In the genomic region with DNA sequence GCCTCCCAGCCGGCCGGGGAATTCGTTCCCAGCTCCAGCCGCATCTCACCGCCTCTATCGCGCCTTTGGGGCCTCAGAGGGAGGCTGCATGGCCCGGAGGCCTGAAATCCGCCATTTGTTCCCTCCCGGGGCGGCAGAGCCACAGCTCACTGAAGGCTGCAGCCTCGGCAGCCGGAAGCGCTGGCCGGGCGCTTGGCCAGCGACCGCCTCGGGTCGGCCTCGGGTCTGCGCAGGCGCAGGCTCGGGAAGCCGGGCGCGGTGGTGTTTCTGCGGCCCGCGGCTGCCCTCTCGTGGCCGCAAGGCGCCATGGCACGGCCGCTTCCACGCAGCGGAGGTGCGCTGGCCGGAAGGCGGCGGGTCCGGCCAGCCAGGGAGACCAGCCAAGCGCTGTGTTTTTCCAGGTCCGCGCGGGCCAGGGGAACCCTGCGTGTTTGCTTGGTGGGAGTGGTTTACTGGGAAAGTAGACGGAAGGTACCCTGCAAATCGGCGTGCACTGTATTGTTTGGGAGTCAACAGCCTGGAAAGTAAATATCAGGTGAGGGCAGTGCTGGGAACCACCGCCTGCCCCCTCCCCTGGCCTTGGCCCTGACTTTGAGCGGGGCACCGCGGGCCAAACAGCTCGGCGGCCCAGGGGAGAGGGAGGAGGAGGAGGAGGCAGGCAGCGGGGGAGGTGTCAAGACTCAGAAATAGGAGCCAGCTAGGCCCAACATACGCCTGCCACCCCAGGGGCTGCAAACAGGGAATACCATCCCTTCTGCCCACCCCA, we compare ENCODE assay signal across 1 cellular context.
TF ChIP-seq lines count a peak whose summit lies in the region.

No MANE protein-coding gene starts in this region.

TF ChIP-seq in K562, 482 proteins besides CTCF, POLR2A, EP300 and RAD21 (continued from another document and continues in another):
- TF ChIP-seq, protein P1, sequence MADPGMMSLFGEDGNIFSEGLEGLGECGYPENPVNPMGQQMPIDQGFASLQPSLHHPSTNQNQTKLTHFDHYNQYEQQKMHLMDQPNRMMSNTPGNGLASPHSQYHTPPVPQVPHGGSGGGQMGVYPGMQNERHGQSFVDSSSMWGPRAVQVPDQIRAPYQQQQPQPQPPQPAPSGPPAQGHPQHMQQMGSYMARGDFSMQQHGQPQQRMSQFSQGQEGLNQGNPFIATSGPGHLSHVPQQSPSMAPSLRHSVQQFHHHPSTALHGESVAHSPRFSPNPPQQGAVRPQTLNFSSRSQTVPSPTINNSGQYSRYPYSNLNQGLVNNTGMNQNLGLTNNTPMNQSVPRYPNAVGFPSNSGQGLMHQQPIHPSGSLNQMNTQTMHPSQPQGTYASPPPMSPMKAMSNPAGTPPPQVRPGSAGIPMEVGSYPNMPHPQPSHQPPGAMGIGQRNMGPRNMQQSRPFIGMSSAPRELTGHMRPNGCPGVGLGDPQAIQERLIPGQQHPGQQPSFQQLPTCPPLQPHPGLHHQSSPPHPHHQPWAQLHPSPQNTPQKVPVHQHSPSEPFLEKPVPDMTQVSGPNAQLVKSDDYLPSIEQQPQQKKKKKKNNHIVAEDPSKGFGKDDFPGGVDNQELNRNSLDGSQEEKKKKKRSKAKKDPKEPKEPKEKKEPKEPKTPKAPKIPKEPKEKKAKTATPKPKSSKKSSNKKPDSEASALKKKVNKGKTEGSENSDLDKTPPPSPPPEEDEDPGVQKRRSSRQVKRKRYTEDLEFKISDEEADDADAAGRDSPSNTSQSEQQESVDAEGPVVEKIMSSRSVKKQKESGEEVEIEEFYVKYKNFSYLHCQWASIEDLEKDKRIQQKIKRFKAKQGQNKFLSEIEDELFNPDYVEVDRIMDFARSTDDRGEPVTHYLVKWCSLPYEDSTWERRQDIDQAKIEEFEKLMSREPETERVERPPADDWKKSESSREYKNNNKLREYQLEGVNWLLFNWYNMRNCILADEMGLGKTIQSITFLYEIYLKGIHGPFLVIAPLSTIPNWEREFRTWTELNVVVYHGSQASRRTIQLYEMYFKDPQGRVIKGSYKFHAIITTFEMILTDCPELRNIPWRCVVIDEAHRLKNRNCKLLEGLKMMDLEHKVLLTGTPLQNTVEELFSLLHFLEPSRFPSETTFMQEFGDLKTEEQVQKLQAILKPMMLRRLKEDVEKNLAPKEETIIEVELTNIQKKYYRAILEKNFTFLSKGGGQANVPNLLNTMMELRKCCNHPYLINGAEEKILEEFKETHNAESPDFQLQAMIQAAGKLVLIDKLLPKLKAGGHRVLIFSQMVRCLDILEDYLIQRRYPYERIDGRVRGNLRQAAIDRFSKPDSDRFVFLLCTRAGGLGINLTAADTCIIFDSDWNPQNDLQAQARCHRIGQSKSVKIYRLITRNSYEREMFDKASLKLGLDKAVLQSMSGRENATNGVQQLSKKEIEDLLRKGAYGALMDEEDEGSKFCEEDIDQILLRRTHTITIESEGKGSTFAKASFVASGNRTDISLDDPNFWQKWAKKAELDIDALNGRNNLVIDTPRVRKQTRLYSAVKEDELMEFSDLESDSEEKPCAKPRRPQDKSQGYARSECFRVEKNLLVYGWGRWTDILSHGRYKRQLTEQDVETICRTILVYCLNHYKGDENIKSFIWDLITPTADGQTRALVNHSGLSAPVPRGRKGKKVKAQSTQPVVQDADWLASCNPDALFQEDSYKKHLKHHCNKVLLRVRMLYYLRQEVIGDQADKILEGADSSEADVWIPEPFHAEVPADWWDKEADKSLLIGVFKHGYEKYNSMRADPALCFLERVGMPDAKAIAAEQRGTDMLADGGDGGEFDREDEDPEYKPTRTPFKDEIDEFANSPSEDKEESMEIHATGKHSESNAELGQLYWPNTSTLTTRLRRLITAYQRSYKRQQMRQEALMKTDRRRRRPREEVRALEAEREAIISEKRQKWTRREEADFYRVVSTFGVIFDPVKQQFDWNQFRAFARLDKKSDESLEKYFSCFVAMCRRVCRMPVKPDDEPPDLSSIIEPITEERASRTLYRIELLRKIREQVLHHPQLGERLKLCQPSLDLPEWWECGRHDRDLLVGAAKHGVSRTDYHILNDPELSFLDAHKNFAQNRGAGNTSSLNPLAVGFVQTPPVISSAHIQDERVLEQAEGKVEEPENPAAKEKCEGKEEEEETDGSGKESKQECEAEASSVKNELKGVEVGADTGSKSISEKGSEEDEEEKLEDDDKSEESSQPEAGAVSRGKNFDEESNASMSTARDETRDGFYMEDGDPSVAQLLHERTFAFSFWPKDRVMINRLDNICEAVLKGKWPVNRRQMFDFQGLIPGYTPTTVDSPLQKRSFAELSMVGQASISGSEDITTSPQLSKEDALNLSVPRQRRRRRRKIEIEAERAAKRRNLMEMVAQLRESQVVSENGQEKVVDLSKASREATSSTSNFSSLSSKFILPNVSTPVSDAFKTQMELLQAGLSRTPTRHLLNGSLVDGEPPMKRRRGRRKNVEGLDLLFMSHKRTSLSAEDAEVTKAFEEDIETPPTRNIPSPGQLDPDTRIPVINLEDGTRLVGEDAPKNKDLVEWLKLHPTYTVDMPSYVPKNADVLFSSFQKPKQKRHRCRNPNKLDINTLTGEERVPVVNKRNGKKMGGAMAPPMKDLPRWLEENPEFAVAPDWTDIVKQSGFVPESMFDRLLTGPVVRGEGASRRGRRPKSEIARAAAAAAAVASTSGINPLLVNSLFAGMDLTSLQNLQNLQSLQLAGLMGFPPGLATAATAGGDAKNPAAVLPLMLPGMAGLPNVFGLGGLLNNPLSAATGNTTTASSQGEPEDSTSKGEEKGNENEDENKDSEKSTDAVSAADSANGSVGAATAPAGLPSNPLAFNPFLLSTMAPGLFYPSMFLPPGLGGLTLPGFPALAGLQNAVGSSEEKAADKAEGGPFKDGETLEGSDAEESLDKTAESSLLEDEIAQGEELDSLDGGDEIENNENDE (IDR thresholded peaks at IDR 0.05; ENCODE audit: low read depth, low read length), result no peak
- TF ChIP-seq RBM25 (IDR thresholded peaks at IDR 0.05; ENCODE audit: low read depth, low read length, severe bottlenecking) (peak; percentile 65), NFATC3 (IDR thresholded peaks at IDR 0.05) (no peak), ATF7 (IDR thresholded peaks at IDR 0.05) (peak; percentile 81), ARID2 (IDR thresholded peaks at IDR 0.05) (peak; percentile 56; the same call in 1 of the 2 replicates), POLR2H (tag; IDR thresholded peaks at IDR 0.05; ENCODE audit: low read depth) (no peak), POU5F1 (IDR thresholded peaks at IDR 0.05; ENCODE audit: borderline replicate concordance, low read depth, low read length, partially characterized antibody) (peak; percentile 73), NFYB (IDR thresholded peaks at IDR 0.05; ENCODE audit: extremely low read depth, insufficient read length) (no peak), L3MBTL2 (IDR thresholded peaks at IDR 0.05) (peak; percentile 86), ZNF699 (CRISPR knock-in tag; IDR thresholded peaks at IDR 0.05; ENCODE audit: insufficient replicate concordance) (no peak), CTBP1 (IDR thresholded peaks at IDR 0.05; ENCODE audit: borderline replicate concordance) (peak; percentile 92)
- TF ChIP-seq, protein P2, sequence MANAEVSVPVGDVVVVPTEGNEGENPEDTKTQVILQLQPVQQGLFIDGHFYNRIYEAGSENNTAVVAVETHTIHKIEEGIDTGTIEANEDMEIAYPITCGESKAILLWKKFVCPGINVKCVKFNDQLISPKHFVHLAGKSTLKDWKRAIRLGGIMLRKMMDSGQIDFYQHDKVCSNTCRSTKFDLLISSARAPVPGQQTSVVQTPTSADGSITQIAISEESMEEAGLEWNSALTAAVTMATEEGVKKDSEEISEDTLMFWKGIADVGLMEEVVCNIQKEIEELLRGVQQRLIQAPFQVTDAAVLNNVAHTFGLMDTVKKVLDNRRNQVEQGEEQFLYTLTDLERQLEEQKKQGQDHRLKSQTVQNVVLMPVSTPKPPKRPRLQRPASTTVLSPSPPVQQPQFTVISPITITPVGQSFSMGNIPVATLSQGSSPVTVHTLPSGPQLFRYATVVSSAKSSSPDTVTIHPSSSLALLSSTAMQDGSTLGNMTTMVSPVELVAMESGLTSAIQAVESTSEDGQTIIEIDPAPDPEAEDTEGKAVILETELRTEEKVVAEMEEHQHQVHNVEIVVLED (CRISPR knock-in tag; IDR thresholded peaks at IDR 0.05), result 0 out of 2 replicates have a peak, but pooled peaks have one; percentile 12
- TF ChIP-seq, protein P3, sequence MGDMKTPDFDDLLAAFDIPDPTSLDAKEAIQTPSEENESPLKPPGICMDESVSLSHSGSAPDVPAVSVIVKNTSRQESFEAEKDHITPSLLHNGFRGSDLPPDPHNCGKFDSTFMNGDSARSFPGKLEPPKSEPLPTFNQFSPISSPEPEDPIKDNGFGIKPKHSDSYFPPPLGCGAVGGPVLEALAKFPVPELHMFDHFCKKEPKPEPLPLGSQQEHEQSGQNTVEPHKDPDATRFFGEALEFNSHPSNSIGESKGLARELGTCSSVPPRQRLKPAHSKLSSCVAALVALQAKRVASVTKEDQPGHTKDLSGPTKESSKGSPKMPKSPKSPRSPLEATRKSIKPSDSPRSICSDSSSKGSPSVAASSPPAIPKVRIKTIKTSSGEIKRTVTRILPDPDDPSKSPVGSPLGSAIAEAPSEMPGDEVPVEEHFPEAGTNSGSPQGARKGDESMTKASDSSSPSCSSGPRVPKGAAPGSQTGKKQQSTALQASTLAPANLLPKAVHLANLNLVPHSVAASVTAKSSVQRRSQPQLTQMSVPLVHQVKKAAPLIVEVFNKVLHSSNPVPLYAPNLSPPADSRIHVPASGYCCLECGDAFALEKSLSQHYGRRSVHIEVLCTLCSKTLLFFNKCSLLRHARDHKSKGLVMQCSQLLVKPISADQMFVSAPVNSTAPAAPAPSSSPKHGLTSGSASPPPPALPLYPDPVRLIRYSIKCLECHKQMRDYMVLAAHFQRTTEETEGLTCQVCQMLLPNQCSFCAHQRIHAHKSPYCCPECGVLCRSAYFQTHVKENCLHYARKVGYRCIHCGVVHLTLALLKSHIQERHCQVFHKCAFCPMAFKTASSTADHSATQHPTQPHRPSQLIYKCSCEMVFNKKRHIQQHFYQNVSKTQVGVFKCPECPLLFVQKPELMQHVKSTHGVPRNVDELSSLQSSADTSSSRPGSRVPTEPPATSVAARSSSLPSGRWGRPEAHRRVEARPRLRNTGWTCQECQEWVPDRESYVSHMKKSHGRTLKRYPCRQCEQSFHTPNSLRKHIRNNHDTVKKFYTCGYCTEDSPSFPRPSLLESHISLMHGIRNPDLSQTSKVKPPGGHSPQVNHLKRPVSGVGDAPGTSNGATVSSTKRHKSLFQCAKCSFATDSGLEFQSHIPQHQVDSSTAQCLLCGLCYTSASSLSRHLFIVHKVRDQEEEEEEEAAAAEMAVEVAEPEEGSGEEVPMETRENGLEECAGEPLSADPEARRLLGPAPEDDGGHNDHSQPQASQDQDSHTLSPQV (IDR thresholded peaks at IDR 0.05), result peak; percentile 88
- TF ChIP-seq, protein P4, sequence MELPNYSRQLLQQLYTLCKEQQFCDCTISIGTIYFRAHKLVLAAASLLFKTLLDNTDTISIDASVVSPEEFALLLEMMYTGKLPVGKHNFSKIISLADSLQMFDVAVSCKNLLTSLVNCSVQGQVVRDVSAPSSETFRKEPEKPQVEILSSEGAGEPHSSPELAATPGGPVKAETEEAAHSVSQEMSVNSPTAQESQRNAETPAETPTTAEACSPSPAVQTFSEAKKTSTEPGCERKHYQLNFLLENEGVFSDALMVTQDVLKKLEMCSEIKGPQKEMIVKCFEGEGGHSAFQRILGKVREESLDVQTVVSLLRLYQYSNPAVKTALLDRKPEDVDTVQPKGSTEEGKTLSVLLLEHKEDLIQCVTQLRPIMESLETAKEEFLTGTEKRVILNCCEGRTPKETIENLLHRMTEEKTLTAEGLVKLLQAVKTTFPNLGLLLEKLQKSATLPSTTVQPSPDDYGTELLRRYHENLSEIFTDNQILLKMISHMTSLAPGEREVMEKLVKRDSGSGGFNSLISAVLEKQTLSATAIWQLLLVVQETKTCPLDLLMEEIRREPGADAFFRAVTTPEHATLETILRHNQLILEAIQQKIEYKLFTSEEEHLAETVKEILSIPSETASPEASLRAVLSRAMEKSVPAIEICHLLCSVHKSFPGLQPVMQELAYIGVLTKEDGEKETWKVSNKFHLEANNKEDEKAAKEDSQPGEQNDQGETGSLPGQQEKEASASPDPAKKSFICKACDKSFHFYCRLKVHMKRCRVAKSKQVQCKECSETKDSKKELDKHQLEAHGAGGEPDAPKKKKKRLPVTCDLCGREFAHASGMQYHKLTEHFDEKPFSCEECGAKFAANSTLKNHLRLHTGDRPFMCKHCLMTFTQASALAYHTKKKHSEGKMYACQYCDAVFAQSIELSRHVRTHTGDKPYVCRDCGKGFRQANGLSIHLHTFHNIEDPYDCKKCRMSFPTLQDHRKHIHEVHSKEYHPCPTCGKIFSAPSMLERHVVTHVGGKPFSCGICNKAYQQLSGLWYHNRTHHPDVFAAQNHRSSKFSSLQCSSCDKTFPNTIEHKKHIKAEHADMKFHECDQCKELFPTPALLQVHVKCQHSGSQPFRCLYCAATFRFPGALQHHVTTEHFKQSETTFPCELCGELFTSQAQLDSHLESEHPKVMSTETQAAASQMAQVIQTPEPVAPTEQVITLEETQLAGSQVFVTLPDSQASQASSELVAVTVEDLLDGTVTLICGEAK (IDR thresholded peaks at IDR 0.05), result peak; percentile 62
- TF ChIP-seq, protein P4 (CRISPR knock-in tag; IDR thresholded peaks at IDR 0.05), result peak; percentile 40; the same call in 1 of the 2 replicates
- TF ChIP-seq, protein P5, sequence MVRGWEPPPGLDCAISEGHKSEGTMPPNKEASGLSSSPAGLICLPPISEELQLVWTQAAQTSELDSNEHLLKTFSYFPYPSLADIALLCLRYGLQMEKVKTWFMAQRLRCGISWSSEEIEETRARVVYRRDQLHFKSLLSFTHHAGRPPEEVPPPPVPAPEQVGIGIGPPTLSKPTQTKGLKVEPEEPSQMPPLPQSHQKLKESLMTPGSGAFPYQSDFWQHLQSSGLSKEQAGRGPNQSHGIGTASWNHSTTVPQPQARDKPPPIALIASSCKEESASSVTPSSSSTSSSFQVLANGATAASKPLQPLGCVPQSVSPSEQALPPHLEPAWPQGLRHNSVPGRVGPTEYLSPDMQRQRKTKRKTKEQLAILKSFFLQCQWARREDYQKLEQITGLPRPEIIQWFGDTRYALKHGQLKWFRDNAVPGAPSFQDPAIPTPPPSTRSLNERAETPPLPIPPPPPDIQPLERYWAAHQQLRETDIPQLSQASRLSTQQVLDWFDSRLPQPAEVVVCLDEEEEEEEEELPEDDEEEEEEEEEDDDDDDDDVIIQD (CRISPR knock-in tag; IDR thresholded peaks at IDR 0.05), result peak; percentile 90; the same call in 1 of the 2 replicates
